In the genomic region with DNA sequence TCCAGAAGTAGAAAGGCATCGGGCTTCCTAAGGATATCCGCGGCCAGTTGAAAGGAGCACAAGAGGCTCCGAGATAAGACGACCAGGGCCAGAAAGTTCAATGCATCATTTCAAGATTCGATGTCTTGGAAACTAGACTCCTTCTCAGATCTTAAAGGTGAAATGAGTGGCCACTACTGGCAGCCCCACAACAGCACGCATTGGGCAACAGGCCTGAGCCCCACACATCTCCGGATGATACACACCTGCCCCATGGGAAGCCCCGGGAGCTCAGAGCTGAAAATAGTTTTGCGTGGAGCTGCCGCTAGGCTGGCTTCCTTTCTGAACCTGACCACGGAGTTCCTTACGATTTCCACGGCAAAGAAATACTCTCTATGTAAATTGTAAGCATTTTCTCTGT, we compare ENCODE assay signal across 17 cellular contexts.
DNase-seq lines count a peak whose midpoint lies in the region; ATAC-seq and TF ChIP-seq lines count a peak whose summit lies in the region.
"Had no signal": no experiment of that assay in that cellular context is flagged by ENCODE, and none has a peak within 500 bp of the region (broad histone marks: within the 10 kb centered on the region; RNA-seq: fewer than 3 reads in every experiment).

No MANE protein-coding gene starts in this region.

- H3K9me3 Mint-ChIP-seq in activated naive CD4-positive, alpha-beta T cell treated with anti-CD3 and anti-CD28 coated beads for 36 hours: no peaks in the 10 kb centered on the region
- H3K9me3 Mint-ChIP-seq in endothelial cell (ENCODE audit: unreplicated experiment): no peaks in the 10 kb centered on the region
- H3K9me3 Mint-ChIP-seq: activated T-cell treated with anti-CD3 and anti-CD28 coated beads, Interleukin-2, amount 50 U/mL, for 24 hours; CD4-positive, alpha-beta memory T cell; endodermal cell; type B pancreatic cell had no signal

- H3K4me1 Mint-ChIP-seq in activated naive CD4-positive, alpha-beta T cell treated with anti-CD3 and anti-CD28 coated beads for 36 hours (ENCODE audit: low read depth): no peaks in the 10 kb centered on the region
- H3K4me1 Mint-ChIP-seq in endothelial cell (ENCODE audit: unreplicated experiment): peaks cover 2% of the 10 kb centered on the region
- H3K4me1 Mint-ChIP-seq: endodermal cell had no signal

- ATAC-seq in GM21723 (IDR thresholded peaks at IDR 0.05; ENCODE audit: unreplicated experiment) (peak; percentile 58), HG03175 (IDR thresholded peaks at IDR 0.05; ENCODE audit: unreplicated experiment) (peak; percentile 39), HG03439 (IDR thresholded peaks at IDR 0.05; ENCODE audit: unreplicated experiment) (no peak)

- H3K27me3 Mint-ChIP-seq in activated naive CD4-positive, alpha-beta T cell treated with anti-CD3 and anti-CD28 coated beads for 36 hours (ENCODE audit: low read depth): peaks cover 20% of the 10 kb centered on the region
- H3K27me3 Mint-ChIP-seq in endothelial cell (ENCODE audit: unreplicated experiment): no peaks in the 10 kb centered on the region
- H3K27me3 Mint-ChIP-seq: type B pancreatic cell had no signal

- intact Hi-C loops in activated naive CD4-positive, alpha-beta T cell treated with anti-CD3 and anti-CD28 coated beads for 36 hours (cut with micrococcal nuclease): no loop called here

- H3K4me3 Mint-ChIP-seq in activated naive CD4-positive, alpha-beta T cell treated with anti-CD3 and anti-CD28 coated beads for 36 hours: no peak overlapping the region
- no peak overlapping the region for H3K4me3 Mint-ChIP-seq in endothelial cell (ENCODE audit: unreplicated experiment)
- H3K4me3 Mint-ChIP-seq: activated T-cell treated with anti-CD3 and anti-CD28 coated beads, Interleukin-2, amount 50 U/mL, for 24 hours; endodermal cell; type B pancreatic cell had no signal

- no peaks in the 10 kb centered on the region for H3K36me3 Mint-ChIP-seq in activated naive CD4-positive, alpha-beta T cell treated with anti-CD3 and anti-CD28 coated beads for 36 hours (ENCODE audit: low read depth)
- H3K36me3 Mint-ChIP-seq in endothelial cell (ENCODE audit: low read depth, unreplicated experiment): no peaks in the 10 kb centered on the region
- H3K36me3 Mint-ChIP-seq: CD4-positive, alpha-beta memory T cell; type B pancreatic cell had no signal

- H3K27ac Mint-ChIP-seq in activated naive CD4-positive, alpha-beta T cell treated with anti-CD3 and anti-CD28 coated beads for 36 hours: no peak overlapping the region
- no peak overlapping the region for H3K27ac Mint-ChIP-seq in endothelial cell (ENCODE audit: unreplicated experiment)
- H3K27ac Mint-ChIP-seq: activated T-cell treated with anti-CD3 and anti-CD28 coated beads, Interleukin-2, amount 50 U/mL, for 24 hours; CD4-positive, alpha-beta memory T cell; endodermal cell; type B pancreatic cell had no signal

- DNase-seq in activated naive CD4-positive, alpha-beta T cell treated with anti-CD3 and anti-CD28 coated beads for 36 hours: peak; percentile 9
- no peak for DNase-seq in activated naive CD4-positive, alpha-beta T cell (lab: John Stamatoyannopoulos, UW)
- peak; percentile 27 for DNase-seq in stimulated activated CD8-positive, alpha-beta memory T cell treated with anti-CD3 and anti-CD28 coated beads, Interleukin-4, amount 100 ng/mL, for 48 hours
- DNase-seq in endothelial cell (ENCODE audit: low spot score): no peak
- DNase-seq in NCI-H82 (lab: John Stamatoyannopoulos, UW): no peak
- DNase-seq: activated CD4-positive, alpha-beta T cell treated with anti-CD3 and anti-CD28 coated beads, Interleukin-2, amount 50 U/mL, for 1 hour; activated T-cell treated with anti-CD3 and anti-CD28 coated beads, Interleukin-2, amount 50 U/mL, for 24 hours; CD4-positive, alpha-beta memory T cell; endodermal cell; GM23248; Karpas-422; NCI-H1436 treated with DMSO at 0.1 percent for 48 hours; SHP77 treated with DMSO at 0.1 percent for 48 hours had no signal

- TF ChIP-seq CTCF in endothelial cell (IDR thresholded peaks at IDR 0.05; ENCODE audit: unreplicated experiment): no peak

- CTCF ChIA-PET in activated naive CD4-positive, alpha-beta T cell treated with anti-CD3 and anti-CD28 coated beads for 36 hours (lab: Charles Lee): no interaction called here

Comparison
In these comparisons a context has a peak if more than half of its experiments do, and no peak if none do; other contexts are left out.
1. DNase-seq: peak in activated naive CD4-positive, alpha-beta T cell treated with anti-CD3 and anti-CD28 coated beads for 36 hours (single experiment) and stimulated activated CD8-positive, alpha-beta memory T cell treated with anti-CD3 and anti-CD28 coated beads, Interleukin-4, amount 100 ng/mL, for 48 hours (single experiment); none in activated naive CD4-positive, alpha-beta T cell (0 of 4), endothelial cell (single experiment) and NCI-H82 (single experiment).